In genomic region chr5:79771387-79771786, GRCh38 we compare ENCODE assay signal across 14 cellular contexts.
DNase-seq lines count a peak whose midpoint lies in the region; ATAC-seq, FAIRE-seq and TF ChIP-seq lines count a peak whose summit lies in the region.
"Had no signal": no experiment of that assay in that cellular context is flagged by ENCODE, and none has a peak within 500 bp of the region (broad histone marks: within the 10 kb centered on the region; RNA-seq: fewer than 3 reads in every experiment).

No MANE protein-coding gene starts in this region.

- H3K9ac ChIP-seq in K562 (ENCODE audit: insufficient read depth in 1 of 2, low read depth in 2 of 2, low read length in 2 of 2) = no peak overlapping the region
- no peak overlapping the region for H3K9ac ChIP-seq in Karpas-422 (ENCODE audit: low read length)

- TF ChIP-seq CTCF in AG09319 (IDR thresholded peaks at IDR 0.05; ENCODE audit: low read depth, low read length) = no peak
- no peak for TF ChIP-seq CTCF in HFF-Myc (IDR thresholded peaks at IDR 0.05; ENCODE audit: low read depth, low read length, missing control alignments)
- no peak for TF ChIP-seq CTCF in K562 (IDR thresholded peaks at IDR 0.05 in 2 of 3, conservative IDR thresholded peaks at IDR 0.05 in 1 of 3; ENCODE audit: insufficient read depth in 2 of 3, low read depth in 1 of 3, low read length in 3 of 3)
- TF ChIP-seq CTCF in thyroid gland (IDR thresholded peaks at IDR 0.05) = no peak

- no peak for TF ChIP-seq EP300 in K562 (IDR thresholded peaks at IDR 0.05; ENCODE audit: low read length)

- H3K4me3 ChIP-seq in HFF-Myc (replicated peaks; ENCODE audit: low read depth, low read length) (no peak overlapping the region), K562 (no peak overlapping the region), Karpas-422 (ENCODE audit: low read length) (no peak overlapping the region), thyroid gland (replicated peaks in 1 of 3) (no peak overlapping the region)
- H3K4me3 ChIP-seq: SJSA1 had no signal

- DNase-seq in AG09319 (ENCODE audit: extremely low read depth, low read depth) (peak; percentile 29), HFF-Myc (ENCODE audit: extremely low read depth, low read depth) (peak; percentile 12), K562 (ENCODE audit: extremely low read depth in 1 of 4, low spot score in 3 of 4) (no peak), islet precursor cell (peak; percentile 70), Karpas-422 (no peak), OCI-M2 (lab: John Stamatoyannopoulos, UW; ENCODE audit: unreplicated experiment) (no peak), thyroid gland (no peak)
- DNase-seq: BE2C; NCI-H187 treated with DMSO at 0.1 percent for 48 hours; NCI-H774; stimulated activated CD4-positive, alpha-beta T cell treated with anti-CD3 and anti-CD28 coated beads, Interleukin-2, amount 100 ng/mL, for 48 hours; stimulated activated naive CD4-positive, alpha-beta T cell had no signal

- POLR2A ChIA-PET in K562 (lab: Yijun Ruan, JAX) = no interaction called here

- H2AFZ ChIP-seq in K562 (ENCODE audit: low read depth, low read length) (no peak overlapping the region), Karpas-422 (ENCODE audit: low read length) (no peak overlapping the region)

- H3K9me3 ChIP-seq in K562 (replicated peaks; ENCODE audit: control insufficient read depth, insufficient read depth, low read depth, low read length) = 0 out of 2 replicates have a peak, but pooled peaks cover 6% of the 10 kb centered on the region
- H3K9me3 ChIP-seq in Karpas-422 (ENCODE audit: low read length) = no peaks in the 10 kb centered on the region
- H3K9me3 ChIP-seq in thyroid gland = no peaks in the 10 kb centered on the region
- H3K9me3 ChIP-seq: BE2C, SJSA1 had no signal

- H4K20me1 ChIP-seq in K562 (replicated peaks; ENCODE audit: control insufficient read depth, insufficient read depth, low read length) = no peaks in the 10 kb centered on the region
- no peaks in the 10 kb centered on the region for H4K20me1 ChIP-seq in Karpas-422 (ENCODE audit: insufficient read depth, low read depth, low read length)

- in situ Hi-C loops in K562 (cut with MboI) = no loop called here

- H3K9me2 ChIP-seq in Karpas-422 (replicated peaks; ENCODE audit: insufficient read depth, low read length) = no peaks in the 10 kb centered on the region

- intact Hi-C loops in K562 (cut with micrococcal nuclease) = loop anchor here (5.0 kb wide), 1 partner anchor 74 kb away; no protein-coding TSS in a partner anchor
- intact Hi-C loops in thyroid gland (cut with DNase I) = no loop called here

- peaks cover 0 to 2% of the 10 kb centered on the region in 2 experiments; a peak in 1 of 5 replicates for H3K4me1 ChIP-seq in K562 (replicated peaks in 1 of 2; ENCODE audit: control insufficient read depth in 2 of 2, insufficient read depth in 2 of 2, low read length in 2 of 2)
- no peaks in the 10 kb centered on the region for H3K4me1 ChIP-seq in Karpas-422 (ENCODE audit: low read length)
- peaks cover 0 to 5% of the 10 kb centered on the region in 2 donors for H3K4me1 ChIP-seq in thyroid gland
- H3K4me1 ChIP-seq: BE2C, SJSA1 had no signal

- H3K4me2 ChIP-seq in K562 (ENCODE audit: insufficient read depth, low read length) = no peak overlapping the region
- H3K4me2 ChIP-seq in Karpas-422 (ENCODE audit: low read depth, low read length, poor library complexity, severe bottlenecking) = no peak overlapping the region

- H3K79me2 ChIP-seq in K562 (ENCODE audit: control insufficient read depth, insufficient read depth, low read length) = no peaks in the 10 kb centered on the region
- H3K79me2 ChIP-seq in Karpas-422 (ENCODE audit: low read length) = no peaks in the 10 kb centered on the region

- H3K27me3 ChIP-seq in K562 (ENCODE audit: control insufficient read depth in 2 of 2, insufficient read depth in 2 of 2, low read length in 2 of 2) (no peaks in the 10 kb centered on the region), Karpas-422 (ENCODE audit: low read length) (no peaks in the 10 kb centered on the region), thyroid gland (no peaks in the 10 kb centered on the region)
- H3K27me3 ChIP-seq: BE2C, SJSA1 had no signal

- TF ChIP-seq RAD21 in K562 (CRISPR knock-in tag; conservative IDR thresholded peaks at IDR 0.05 in 1 of 2, IDR thresholded peaks at IDR 0.05 in 1 of 2) = no peak

- H3K36me3 ChIP-seq in K562 (ENCODE audit: control insufficient read depth, insufficient read depth, low read length) = no peaks in the 10 kb centered on the region
- no peaks in the 10 kb centered on the region for H3K36me3 ChIP-seq in Karpas-422 (ENCODE audit: insufficient read depth, low read length)
- no peaks in the 10 kb centered on the region for H3K36me3 ChIP-seq in thyroid gland
- H3K36me3 ChIP-seq: BE2C, SJSA1 had no signal

- CTCF ChIA-PET in K562 (lab: Yijun Ruan, JAX; ENCODE audit: low intra/inter-chr PET ratio) = no interaction called here

- TF ChIP-seq POLR2A in K562 (conservative IDR thresholded peaks at IDR 0.05) (no peak), thyroid gland (IDR thresholded peaks at IDR 0.05) (no peak)

- no peak for ATAC-seq in K562
- no peak for ATAC-seq in HG03097 (IDR thresholded peaks at IDR 0.05; ENCODE audit: low FRiP score, unreplicated experiment)

- WGBS in K562 (ENCODE audit: insufficient coverage, low coverage, missing lambda C conversion rate) = 0% methylated on average over 2 of the region's 2 CpGs
- 82 to 89% methylated on average over 2 of the region's 2 CpGs for WGBS in thyroid gland, 2 donors

- FAIRE-seq in K562 (lab: Jason Lieb, UNC) = no peak

- H3K9me1 ChIP-seq in K562 (ENCODE audit: control insufficient read depth, insufficient read depth, low read length) = no peaks in the 10 kb centered on the region

- no peak overlapping the region for H3K27ac ChIP-seq in K562 (ENCODE audit: extremely low read depth, low read depth, low read length)
- no peak overlapping the region for H3K27ac ChIP-seq in Karpas-422 (ENCODE audit: low read length)
- no peak overlapping the region for H3K27ac ChIP-seq in thyroid gland
- H3K27ac ChIP-seq: SJSA1 had no signal

- no TSS peak for BruUV-seq in K562 (replicated peaks; lab: Mats Ljungman, UMichigan)

TF ChIP-seq in K562, 482 proteins besides CTCF, POLR2A, EP300 and RAD21:
- peak; percentile 42 for TF ChIP-seq ATF3 (IDR thresholded peaks at IDR 0.05)
- TF ChIP-seq ATF3 (CRISPR knock-in tag; conservative IDR thresholded peaks at IDR 0.05) = no peak
- TF ChIP-seq VEZF1 (CRISPR knock-in tag; IDR thresholded peaks at IDR 0.05) = no peak
- TF ChIP-seq MBD2 (IDR thresholded peaks at IDR 0.05; ENCODE audit: borderline replicate concordance, low read depth) = no peak

Comparison
In these comparisons a context has a peak if more than half of its experiments do, and no peak if none do; other contexts are left out.
1. DNase-seq: peak in AG09319 (single experiment), HFF-Myc (single experiment) and islet precursor cell (single experiment); none in K562 (0 of 4), Karpas-422 (single experiment), OCI-M2 (single experiment) and thyroid gland (0 of 2).